In genomic region chr11:8082391-8083087, GRCh38 we compare ENCODE assay signal across 14 cellular contexts. TPM values are rescaled to one million over a fixed set of nuclear protein-coding genes. Genes with fewer than 3 reads are reported as not detected.
DNase-seq lines count a peak whose midpoint lies in the region; ATAC-seq, FAIRE-seq and TF ChIP-seq lines count a peak whose summit lies in the region.
"Had no signal": no experiment of that assay in that cellular context is flagged by ENCODE, and none has a peak within 500 bp of the region (broad histone marks: within the 10 kb centered on the region; RNA-seq: fewer than 3 reads in every experiment).

No MANE protein-coding gene starts in this region.

- H3K4me1 ChIP-seq in gastrocnemius medialis, result peaks cover 0 to 11% of the 10 kb centered on the region in 2 donors

- no peaks in the 10 kb centered on the region for H3K9me3 ChIP-seq in gastrocnemius medialis
- H3K9me3 ChIP-seq: mucosa of descending colon, transverse colon had no signal

- TF ChIP-seq POLR2A in gastrocnemius medialis (IDR thresholded peaks at IDR 0.05) (no peak), GM12891 (IDR thresholded peaks at IDR 0.05; ENCODE audit: low read depth, low read length) (no peak)

- H3K4me3 Mint-ChIP-seq in activated T-helper 17 cell treated with anti-CD3 and anti-CD28 coated beads, Interleukin-2, amount 50 U/mL, for 72 hours, result peak overlapping the region; percentile 59

- no peak for FAIRE-seq in GM12891 (lab: Jason Lieb, UNC)

- no peak overlapping the region for H3K27ac ChIP-seq in gastrocnemius medialis

- in situ Hi-C loops in gastrocnemius medialis (cut with MboI; ENCODE audit: low sequenced_read_pairs in 4 of 4), result no loop called here

- no peaks in the 10 kb centered on the region for H3K36me3 Mint-ChIP-seq in activated T-helper 17 cell treated with anti-CD3 and anti-CD28 coated beads, Interleukin-2, amount 50 U/mL, for 72 hours (ENCODE audit: low read depth)

- ATAC-seq in activated T-helper 17 cell treated with anti-CD3 and anti-CD28 coated beads, Interleukin-2, amount 50 U/mL, for 72 hours (replicated peaks), result no peak
- no peak for ATAC-seq in gastrocnemius medialis
- ATAC-seq: mucosa of descending colon had no signal

- H3K9me3 Mint-ChIP-seq in activated T-helper 17 cell treated with anti-CD3 and anti-CD28 coated beads, Interleukin-2, amount 50 U/mL, for 72 hours, result no peaks in the 10 kb centered on the region

- peak overlapping the region; percentile 63; the same call in 1 of the 2 replicates for H3K4me3 ChIP-seq in AG09309 (ENCODE audit: control insufficient read depth, low read depth, low read length)
- H3K4me3 ChIP-seq in H7 (ENCODE audit: insufficient read depth, low read depth, low read length), result no peak overlapping the region
- no peak overlapping the region for H3K4me3 ChIP-seq in gastrocnemius medialis
- H3K4me3 ChIP-seq: mucosa of descending colon had no signal

- peaks cover 41% of the 10 kb centered on the region for H3K27me3 Mint-ChIP-seq in activated T-helper 17 cell treated with anti-CD3 and anti-CD28 coated beads, Interleukin-2, amount 50 U/mL, for 72 hours

- no peaks in the 10 kb centered on the region for H3K4me1 Mint-ChIP-seq in activated T-helper 17 cell treated with anti-CD3 and anti-CD28 coated beads, Interleukin-2, amount 50 U/mL, for 72 hours

- H3K36me3 ChIP-seq in H7 (replicated peaks; ENCODE audit: control insufficient read depth, insufficient read depth, low read length) (no peaks in the 10 kb centered on the region), gastrocnemius medialis (no peaks in the 10 kb centered on the region)
- H3K36me3 ChIP-seq: transverse colon had no signal

- H3K27ac Mint-ChIP-seq in activated T-helper 17 cell treated with anti-CD3 and anti-CD28 coated beads, Interleukin-2, amount 50 U/mL, for 72 hours, result no peak overlapping the region

- intact Hi-C loops in gastrocnemius medialis (cut with DNase I; ENCODE audit: low total_unique reads), result no loop called here

- TF ChIP-seq CTCF in AG09309 (IDR thresholded peaks at IDR 0.05; ENCODE audit: control insufficient read depth, insufficient read depth, low read depth, low read length, missing control alignments) (no peak), gastrocnemius medialis (IDR thresholded peaks at IDR 0.05 in 4 of 5, conservative IDR thresholded peaks at IDR 0.05 in 1 of 5) (no peak)

- peaks cover 24% of the 10 kb centered on the region for H3K27me3 ChIP-seq in H7 (ENCODE audit: control insufficient read depth, insufficient read depth, low read length)
- H3K27me3 ChIP-seq in gastrocnemius medialis, result peaks cover 0 to 5% (median 0%) of the 10 kb centered on the region in 3 donors

- DNase-seq in AG09309 (ENCODE audit: low read depth) (no peak), H7 (peak; percentile 86), midbrain (lab: John Stamatoyannopoulos, UW) (peak; percentile 35), gastrocnemius medialis (no peak), GM12891 (ENCODE audit: insufficient read length, low spot score) (no peak)
- DNase-seq in stimulated activated CD4-positive, alpha-beta T cell treated with anti-CD3 and anti-CD28 coated beads, Interleukin-2, amount 100 ng/mL, for 48 hours, result no peak
- no peak for DNase-seq in stimulated activated CD8-positive, alpha-beta memory T cell treated with anti-CD3 and anti-CD28 coated beads, Interleukin-4, amount 100 ng/mL, for 48 hours
- DNase-seq: activated CD4-positive, CD25-positive, alpha-beta regulatory T cell; amniotic stem cell; mucosa of descending colon; NK-92 treated with Interleukin-12 subunit alpha and Interleukin-12 subunit beta, amount 100 ng/mL, for 24 hours; stimulated activated CD4-positive, alpha-beta T cell treated with anti-CD3 and anti-CD28 coated beads, Interleukin-4, amount 100 ng/mL, for 1 hour; transverse colon had no signal

TF ChIP-seq in GM12891, 5 proteins besides CTCF, POLR2A, EP300 and RAD21:
- TF ChIP-seq SPI1 (IDR thresholded peaks at IDR 0.05; ENCODE audit: low read depth, low read length), result no peak
- no peak for TF ChIP-seq POU2F2 (IDR thresholded peaks at IDR 0.05; ENCODE audit: low read depth, low read length)
- no peak for TF ChIP-seq PAX5 (IDR thresholded peaks at IDR 0.05; ENCODE audit: insufficient read depth, low read length, severe bottlenecking)
- TF ChIP-seq POLR2AphosphoS5 (IDR thresholded peaks at IDR 0.05; ENCODE audit: low read depth, low read length), result no peak
- no peak for TF ChIP-seq TAF1 (IDR thresholded peaks at IDR 0.05; ENCODE audit: low read depth, low read length)

RNA-seq across cellular contexts. Expression of gene TUB, which starts 1.5 kb away (rescaled TPM):
- 14.6 and 16.4 TPM in 2 replicates for total RNA-seq in H7 (2014; rRNA removed; shearing (Covaris generic))
- under 1 TPM; 0.28 to 0.50 TPM for total RNA-seq in activated T-helper 17 cell treated with anti-CD3 and anti-CD28 coated beads, Interleukin-2, amount 50 U/mL, for 72 hours
- 1 to 10 TPM in 2 of 4 donors, under 1 TPM in 2; 0.71 to 1.2 (median 1.1) TPM for total RNA-seq in gastrocnemius medialis
- 0.14 TPM for polyA plus RNA-seq in GM12891 (2012; ENCODE audit: low read depth, missing spikeins)

Comparison
In these comparisons a context has a peak if more than half of its experiments do, and no peak if none do; other contexts are left out.
1. DNase-seq: peak in H7 (single experiment) and midbrain (single experiment); none in AG09309 (single experiment), stimulated activated CD4-positive, alpha-beta T cell treated with anti-CD3 and anti-CD28 coated beads, Interleukin-2, amount 100 ng/mL, for 48 hours (0 of 2), gastrocnemius medialis (0 of 2), stimulated activated CD8-positive, alpha-beta memory T cell treated with anti-CD3 and anti-CD28 coated beads, Interleukin-4, amount 100 ng/mL, for 48 hours (single experiment) and GM12891 (single experiment).